Comparison of ENCODE assay signal across 8 cellular contexts in the genomic region with DNA sequence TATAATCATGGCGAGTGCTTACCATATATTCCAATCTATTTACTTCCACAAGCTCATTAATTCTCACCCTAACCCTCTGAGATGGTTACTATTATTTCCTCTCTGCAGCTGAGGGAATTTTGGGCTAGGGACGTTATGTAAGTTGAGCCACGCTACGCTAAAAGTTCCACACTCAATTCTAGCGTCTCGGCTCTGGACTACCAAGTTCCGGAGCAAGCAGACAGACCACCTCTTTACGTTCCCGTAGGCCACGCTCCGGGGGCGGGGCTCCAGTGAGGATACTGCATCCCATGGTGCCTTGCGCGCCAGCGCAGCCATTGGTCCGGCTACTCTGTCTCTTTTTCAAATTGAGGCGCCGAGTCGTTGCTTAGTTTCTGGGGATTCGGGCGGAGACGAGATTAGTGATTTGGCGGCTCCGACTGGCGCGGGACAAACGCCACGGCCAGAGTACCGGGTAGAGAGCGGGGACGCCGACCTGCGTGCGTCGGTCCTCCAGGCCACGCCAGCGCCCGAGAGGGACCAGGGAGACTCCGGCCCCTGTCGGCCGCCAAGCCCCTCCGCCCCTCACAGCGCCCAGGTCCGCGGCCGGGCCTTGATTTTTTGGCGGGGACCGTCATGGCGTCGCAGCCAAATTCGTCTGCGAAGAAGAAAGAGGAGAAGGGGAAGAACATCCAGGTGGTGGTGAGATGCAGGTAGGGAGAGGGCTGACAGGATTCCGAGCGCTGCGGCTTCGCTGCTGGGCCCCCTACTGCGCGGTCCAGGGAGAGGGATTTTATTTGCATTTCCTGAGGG. TPM values are rescaled to one million over a fixed set of nuclear protein-coding genes. Genes with fewer than 3 reads are reported as not detected.
DNase-seq lines count a peak whose midpoint lies in the region; FAIRE-seq and TF ChIP-seq lines count a peak whose summit lies in the region.

Gene KIF11, plus strand, starts transcription at position 370 of the 792 bp plus-strand sequence. Its CDS starts 246 bp downstream, at position 616.

- no peak within 1 kb of the TSS for H2BK120ac ChIP-seq in neuronal stem cell (ENCODE audit: low read depth, low read length)

- peaks cover 2% of the 10 kb centered on the region for H3K79me1 ChIP-seq in neuronal stem cell (ENCODE audit: low read depth, low read length)

- H4K91ac ChIP-seq in neuronal stem cell (ENCODE audit: low read depth, low read length, poor library complexity), result peak within 1 kb of the TSS; percentile 64

- no peak within 1 kb of the TSS for H4K8ac ChIP-seq in neuronal stem cell (ENCODE audit: low read depth, low read length)

- no peak within 1 kb of the TSS for H3K4ac ChIP-seq in neuronal stem cell (ENCODE audit: low read length)

- POLR2A ChIA-PET in HEK293 (lab: Yijun Ruan, JAX), result interaction anchor here (0.5 to 2.5 kb wide), 6 partner anchors 10 to 1338 kb away, joined by 3 to 21 read pairs (median 3); partner anchors contain the start of gene IDE

- CTCF ChIA-PET in HEK293 (lab: Yijun Ruan, JAX), result interaction anchor here (0.5 to 0.9 kb wide), 2 partner anchors 19 to 67 kb away, joined by 3 read pairs; partner anchors contain the start of gene IDE

- H3K9me3 ChIP-seq in HEK293 (ENCODE audit: control insufficient read depth, insufficient read depth, low read depth, low read length) (no peaks in the 10 kb centered on the region), neuronal stem cell (replicated peaks in 1 of 2; ENCODE audit: control insufficient read depth in 2 of 2, insufficient read depth in 1 of 2, low read depth in 1 of 2, low read length in 2 of 2) (peaks cover 0 to 18% of the 10 kb centered on the region in 2 donors)

- H2BK15ac ChIP-seq in neuronal stem cell (ENCODE audit: low read length), result peak within 1 kb of the TSS; percentile 47

- H3K4me2 ChIP-seq in neuronal stem cell (ENCODE audit: insufficient read depth, low read length, poor library complexity, severe bottlenecking), result peak within 1 kb of the TSS; percentile 47

- DNase-seq in GDM1 (lab: John Stamatoyannopoulos, UW) (peak; percentile 94), MV-4-11 (lab: John Stamatoyannopoulos, UW) (peak; percentile 97), SK-MEL-5 (ENCODE audit: low read depth, low spot score) (peak; percentile 96), frontal cortex (ENCODE audit: low spot score in 2 of 2) (peak; percentile 89), neuronal stem cell (ENCODE audit: low spot score) (peak; percentile 92), substantia nigra (lab: John Stamatoyannopoulos, UW) (peak; percentile 51 to 99 (median 92))
- DNase-seq in activated naive CD4-positive, alpha-beta T cell treated with Interleukin-2 at 50 U/mL for 16 hours, result peak; percentile 98

- H3K36me3 ChIP-seq in HEK293 (ENCODE audit: control insufficient read depth in 2 of 2, insufficient read depth in 1 of 2, low read length in 2 of 2), result peaks cover 0 to 4% of the 10 kb centered on the region in 2 experiments; a peak in 2 of 3 replicates
- H3K36me3 ChIP-seq in neuronal stem cell (replicated peaks in 1 of 2; ENCODE audit: control insufficient read depth in 2 of 2, insufficient read depth in 2 of 2, low read length in 2 of 2), result peaks cover 0 to 16% of the 10 kb centered on the region in 2 donors

- no peak within 1 kb of the TSS for H3K14ac ChIP-seq in neuronal stem cell (ENCODE audit: low read length)

- H3K27ac ChIP-seq in HEK293 (ENCODE audit: extremely low read depth, low read depth, low read length) (peak within 1 kb of the TSS; percentile 86), neuronal stem cell (replicated peaks; ENCODE audit: low read length) (peak within 1 kb of the TSS; percentile 94), substantia nigra (ENCODE audit: low read depth, low read length, poor library complexity, severe bottlenecking) (peak within 1 kb of the TSS; percentile 92)

- peak within 1 kb of the TSS; percentile 88 for H2BK5ac ChIP-seq in neuronal stem cell (ENCODE audit: low read length)

- no peak for FAIRE-seq in frontal cortex (lab: Jason Lieb, UNC)

- no peak; the same call in 1 of the 2 replicates for TF ChIP-seq CTCF in HEK293 (tag by site-specific recombination; IDR thresholded peaks at IDR 0.05)

- peak within 1 kb of the TSS; percentile 87 for H3K4me3 ChIP-seq in HEK293 (ENCODE audit: low read depth, low read length)
- H3K4me3 ChIP-seq in neuronal stem cell (ENCODE audit: low read length in 2 of 2), result peak within 1 kb of the TSS; percentile 78 to 88

- in situ Hi-C loops in SK-MEL-5 (cut with HindIII; ENCODE audit: low pct_unique_long_range_greater_than_20kb, low sequenced_read_pairs), result no loop called here

- no CpG with 5 or more reads among the region's 58 CpGs for WGBS in neuronal stem cell (ENCODE audit: extremely low coverage in 2 of 2, insufficient read length in 2 of 2, insufficient replicate concordance in 1 of 2), 2 donors

- H2BK12ac ChIP-seq in neuronal stem cell (ENCODE audit: low read length), result no peak within 1 kb of the TSS

- H3K9ac ChIP-seq in neuronal stem cell (ENCODE audit: low read depth, low read length, poor library complexity), result peak within 1 kb of the TSS; percentile 88

- no peaks in the 10 kb centered on the region for H3K27me3 ChIP-seq in neuronal stem cell (ENCODE audit: control insufficient read depth in 3 of 3, insufficient read depth in 3 of 3, low read depth in 1 of 3, low read length in 3 of 3)

- H3K18ac ChIP-seq in neuronal stem cell (ENCODE audit: low read length), result peak within 1 kb of the TSS; percentile 94

- peak within 1 kb of the TSS; percentile 80 for H3K23ac ChIP-seq in neuronal stem cell (ENCODE audit: low read depth, low read length, poor library complexity)

- H3K4me1 ChIP-seq in HEK293 (ENCODE audit: control insufficient read depth, insufficient read depth, low read length), result no peaks in the 10 kb centered on the region
- peaks cover 0 to 6% of the 10 kb centered on the region in 2 donors for H3K4me1 ChIP-seq in neuronal stem cell (ENCODE audit: control insufficient read depth in 2 of 2, insufficient read depth in 1 of 2, low read depth in 1 of 2, low read length in 2 of 2)

- H2AFZ ChIP-seq in neuronal stem cell (ENCODE audit: low read length), result peak within 1 kb of the TSS; percentile 95

- peak within 1 kb of the TSS; percentile 77 for H2AK5ac ChIP-seq in neuronal stem cell (ENCODE audit: low read depth, low read length)

TF ChIP-seq in HEK293, 187 proteins besides CTCF, POLR2A, EP300 and RAD21 (continues in another document):
- TF ChIP-seq ZNF132 (tag by site-specific recombination; IDR thresholded peaks at IDR 0.05; ENCODE audit: borderline replicate concordance), result no peak
- peak; percentile 88 for TF ChIP-seq YY1 (tag by site-specific recombination; IDR thresholded peaks at IDR 0.05)
- TF ChIP-seq KLF9 (tag by site-specific recombination; IDR thresholded peaks at IDR 0.05; ENCODE audit: low read depth), result peak; percentile 78
- peak; percentile 61; the same call in 1 of the 2 replicates for TF ChIP-seq KLF8 (tag by site-specific recombination; IDR thresholded peaks at IDR 0.05)
- peak; percentile 82 for TF ChIP-seq SP3 (tag by site-specific recombination; IDR thresholded peaks at IDR 0.05)
- TF ChIP-seq ZIC2 (tag by site-specific recombination; IDR thresholded peaks at IDR 0.05), result peak; percentile 25; the same call in 1 of the 2 replicates
- TF ChIP-seq, protein P1, sequence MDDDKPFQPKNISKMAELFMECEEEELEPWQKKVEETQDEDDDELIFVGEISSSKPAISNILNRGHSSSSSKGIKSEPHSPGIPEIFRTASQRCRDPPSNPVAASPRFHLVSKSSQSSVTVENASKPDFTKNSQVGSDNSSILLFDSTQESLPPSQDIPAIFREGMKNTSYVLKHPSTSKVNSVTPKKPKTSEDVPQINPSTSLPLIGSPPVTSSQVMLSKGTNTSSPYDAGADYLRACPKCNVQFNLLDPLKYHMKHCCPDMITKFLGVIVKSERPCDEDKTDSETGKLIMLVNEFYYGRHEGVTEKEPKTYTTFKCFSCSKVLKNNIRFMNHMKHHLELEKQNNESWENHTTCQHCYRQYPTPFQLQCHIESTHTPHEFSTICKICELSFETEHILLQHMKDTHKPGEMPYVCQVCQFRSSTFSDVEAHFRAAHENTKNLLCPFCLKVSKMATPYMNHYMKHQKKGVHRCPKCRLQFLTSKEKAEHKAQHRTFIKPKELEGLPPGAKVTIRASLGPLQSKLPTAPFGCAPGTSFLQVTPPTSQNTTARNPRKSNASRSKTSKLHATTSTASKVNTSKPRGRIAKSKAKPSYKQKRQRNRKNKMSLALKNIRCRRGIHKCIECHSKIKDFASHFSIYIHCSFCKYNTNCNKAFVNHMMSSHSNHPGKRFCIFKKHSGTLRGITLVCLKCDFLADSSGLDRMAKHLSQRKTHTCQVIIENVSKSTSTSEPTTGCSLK (tag by site-specific recombination; IDR thresholded peaks at IDR 0.05), result no peak
- TF ChIP-seq ZNF398 (tag by site-specific recombination; IDR thresholded peaks at IDR 0.05), result no peak
- no peak for TF ChIP-seq EGR2 (tag by site-specific recombination; IDR thresholded peaks at IDR 0.05; ENCODE audit: low read depth)
- TF ChIP-seq MEIS1 (CRISPR knock-in tag; IDR thresholded peaks at IDR 0.05; ENCODE audit: borderline replicate concordance), result 0 out of 2 replicates have a peak, but pooled peaks have one; percentile 15
- TF ChIP-seq ZNF843 (tag by site-specific recombination; IDR thresholded peaks at IDR 0.05), result peak; percentile 44; the same call in 1 of the 2 replicates
- TF ChIP-seq ZNF292 (tag by site-specific recombination; IDR thresholded peaks at IDR 0.05; ENCODE audit: borderline replicate concordance, low read depth), result no peak
- peak; percentile 62; the same call in 1 of the 2 replicates for TF ChIP-seq ZNF366 (tag by site-specific recombination; conservative IDR thresholded peaks at IDR 0.05)

RNA-seq across cellular contexts. Expression of gene KIF11, which starts in this region (rescaled TPM):
- 16.3 and 19.2 TPM in 2 replicates for total RNA-seq in SK-MEL-5 (2014; rRNA removed; shearing (Covaris generic))
- 12.0 and 16.4 TPM in 2 replicates for polyA plus RNA-seq in SK-MEL-5 (2015; cell fraction: cytosol; rRNA removed)
- 8.5 and 13.0 TPM in 2 replicates for polyA plus RNA-seq in SK-MEL-5 (2015; cell fraction: nucleus; rRNA removed)
- total RNA-seq in frontal cortex, result 5.3 TPM
- 39.9 TPM for polyA plus RNA-seq in neuronal stem cell (2013, experiment 1 of 2)
- 39.8 TPM for polyA plus RNA-seq in neuronal stem cell (2013, experiment 2 of 2)

Comparison
In these comparisons a context has a peak if more than half of its experiments do, and no peak if none do; other contexts are left out.
1. Peak in every context shown above with its lines: DNase-seq, H3K4me3 ChIP-seq and H3K27ac ChIP-seq.